25 cellular contexts compared by ENCODE assay signal in genomic region chr1:53736290-53736689, GRCh38. TPM values are rescaled to one million over a fixed set of nuclear protein-coding genes. Genes with fewer than 3 reads are reported as not detected.
A peak's percentile ranks its signal among the peaks of the same experiment; 100 is the strongest.
DNase-seq lines count a peak whose midpoint lies in the region; ATAC-seq and TF ChIP-seq lines count a peak whose summit lies in the region.
"Had no signal": no experiment of that assay in that cellular context is flagged by ENCODE, and none has a peak within 500 bp of the region (broad histone marks: within the 10 kb centered on the region; RNA-seq: fewer than 3 reads in every experiment).

No MANE protein-coding gene starts in this region.

- no peak for ATAC-seq in natural killer cell
- ATAC-seq in natural killer cell treated with Interleukin-12 subunit alpha and Interleukin-12 subunit beta and Interleukin-15 and Interleukin-18, amount 100 ng/mL, for 72 hours = no peak
- no peak for ATAC-seq in GM19035 (IDR thresholded peaks at IDR 0.05; ENCODE audit: unreplicated experiment)
- ATAC-seq: activated CD8-positive, alpha-beta T cell treated with anti-CD3 and anti-CD28 coated beads, Interleukin-2, amount 10 ng/mL, durations not matched to agents 7 days and 5 days; activated T-cell treated with anti-CD3 and anti-CD28 coated beads, Interleukin-2, amount 50 U/mL, for 4 hours; right cardiac atrium; stimulated activated effector memory CD8-positive, alpha-beta T cell treated with anti-CD3 and anti-CD28 coated beads, Interleukin-12 subunit alpha, Interleukin-12 subunit beta, amount 100 ng/mL, for 72 hours had no signal

- H3K27me3 Mint-ChIP-seq in natural killer cell (ENCODE audit: low read depth in 2 of 2) (peaks cover 31 to 50% of the 10 kb centered on the region in 2 donors), type B pancreatic cell (peaks cover 82% of the 10 kb centered on the region)
- peaks cover 31 to 37% of the 10 kb centered on the region in 2 donors for H3K27me3 Mint-ChIP-seq in natural killer cell treated with Interleukin-12 subunit alpha and Interleukin-12 subunit beta and Interleukin-15 and Interleukin-18, amount 100 ng/mL, for 72 hours
- H3K27me3 Mint-ChIP-seq in activated CD4-positive, alpha-beta T cell treated with anti-CD3 and anti-CD28 coated beads, Interleukin-2, amount 10 ng/mL, durations not matched to agents 24 days and 14 days = peaks cover 65% of the 10 kb centered on the region

- DNase-seq in natural killer cell (no peak), astrocyte of the cerebellum (ENCODE audit: low read depth) (no peak), fibroblast of pulmonary artery (ENCODE audit: low read depth) (peak; percentile 32), type B pancreatic cell (ENCODE audit: extremely low spot score, unreplicated experiment) (no peak), G401 (ENCODE audit: low spot score) (no peak)
- no peak for DNase-seq in natural killer cell treated with Interleukin-12 subunit alpha and Interleukin-12 subunit beta and Interleukin-15 and Interleukin-18, amount 100 ng/mL, for 72 hours (ENCODE audit: low spot score)
- DNase-seq in activated CD4-positive, alpha-beta T cell treated with anti-CD3 and anti-CD28 coated beads, Interleukin-2, amount 10 ng/mL, durations not matched to agents 24 days and 14 days = no peak
- DNase-seq: activated CD8-positive, alpha-beta T cell treated with anti-CD3 and anti-CD28 coated beads, Interleukin-2, amount 10 ng/mL, durations not matched to agents 7 days and 5 days; activated naive CD4-positive, alpha-beta T cell treated with Interleukin-2 at 50 U/mL for 16 hours; activated T-cell treated with anti-CD3 and anti-CD28 coated beads, Interleukin-2, amount 50 U/mL, for 4 hours; endodermal cell; GDM1; GM23248; Karpas-422; mammary epithelial cell; NCI-H1092 treated with DMSO at 0.1 percent for 48 hours; NCI-H2081 treated with DMSO at 0.1 percent for 48 hours; NCI-H446 treated with DMSO at 0.1 percent for 48 hours; occipital lobe; right cardiac atrium; RPMI8226; T1000; testis had no signal

- H3K36me3 Mint-ChIP-seq in natural killer cell = no peaks in the 10 kb centered on the region
- H3K36me3 Mint-ChIP-seq in natural killer cell treated with Interleukin-12 subunit alpha and Interleukin-12 subunit beta and Interleukin-15 and Interleukin-18, amount 100 ng/mL, for 72 hours = no peaks in the 10 kb centered on the region
- no peaks in the 10 kb centered on the region for H3K36me3 Mint-ChIP-seq in type B pancreatic cell
- no peaks in the 10 kb centered on the region for H3K36me3 Mint-ChIP-seq in activated CD4-positive, alpha-beta T cell treated with anti-CD3 and anti-CD28 coated beads, Interleukin-2, amount 10 ng/mL, durations not matched to agents 24 days and 14 days (ENCODE audit: low read depth)
- H3K36me3 Mint-ChIP-seq: stimulated activated effector memory CD8-positive, alpha-beta T cell treated with anti-CD3 and anti-CD28 coated beads, Interleukin-12 subunit alpha, Interleukin-12 subunit beta, amount 100 ng/mL, for 72 hours had no signal

- TF ChIP-seq CTCF in natural killer cell (IDR thresholded peaks at IDR 0.05) = no peak
- no peak for TF ChIP-seq CTCF in astrocyte of the cerebellum (IDR thresholded peaks at IDR 0.05; ENCODE audit: low read depth, low read length, missing control alignments)
- TF ChIP-seq CTCF in fibroblast of pulmonary artery (IDR thresholded peaks at IDR 0.05; ENCODE audit: low read length, missing control alignments) = no peak
- no peak for TF ChIP-seq CTCF in type B pancreatic cell (conservative IDR thresholded peaks at IDR 0.05)

- intact Hi-C loops in natural killer cell (cut with micrococcal nuclease) = no loop called here
- intact Hi-C loops in activated CD4-positive, alpha-beta T cell treated with anti-CD3 and anti-CD28 coated beads, Interleukin-2, amount 10 ng/mL, durations not matched to agents 24 days and 14 days (cut with micrococcal nuclease) = no loop called here

- H3K4me1 Mint-ChIP-seq in natural killer cell = no peaks in the 10 kb centered on the region
- no peaks in the 10 kb centered on the region for H3K4me1 Mint-ChIP-seq in natural killer cell treated with Interleukin-12 subunit alpha and Interleukin-12 subunit beta and Interleukin-15 and Interleukin-18, amount 100 ng/mL, for 72 hours (ENCODE audit: low read depth in 2 of 2)
- peaks cover 41% of the 10 kb centered on the region for H3K4me1 Mint-ChIP-seq in type B pancreatic cell (ENCODE audit: unreplicated experiment)
- peaks cover 2% of the 10 kb centered on the region for H3K4me1 Mint-ChIP-seq in activated CD4-positive, alpha-beta T cell treated with anti-CD3 and anti-CD28 coated beads, Interleukin-2, amount 10 ng/mL, durations not matched to agents 24 days and 14 days
- H3K4me1 Mint-ChIP-seq: stimulated activated effector memory CD8-positive, alpha-beta T cell treated with anti-CD3 and anti-CD28 coated beads, Interleukin-12 subunit alpha, Interleukin-12 subunit beta, amount 100 ng/mL, for 72 hours had no signal

- peak overlapping the region; percentile 7 for H3K4me3 Mint-ChIP-seq in natural killer cell
- H3K4me3 Mint-ChIP-seq in natural killer cell treated with Interleukin-12 subunit alpha and Interleukin-12 subunit beta and Interleukin-15 and Interleukin-18, amount 100 ng/mL, for 72 hours = no peak overlapping the region
- peak overlapping the region; percentile 42 for H3K4me3 Mint-ChIP-seq in type B pancreatic cell
- no peak overlapping the region for H3K4me3 Mint-ChIP-seq in activated CD4-positive, alpha-beta T cell treated with anti-CD3 and anti-CD28 coated beads, Interleukin-2, amount 10 ng/mL, durations not matched to agents 24 days and 14 days
- H3K4me3 Mint-ChIP-seq: activated CD8-positive, alpha-beta T cell treated with anti-CD3 and anti-CD28 coated beads, Interleukin-2, amount 10 ng/mL, durations not matched to agents 7 days and 5 days; activated T-cell treated with anti-CD3 and anti-CD28 coated beads, Interleukin-2, amount 50 U/mL, for 4 hours; stimulated activated effector memory CD8-positive, alpha-beta T cell treated with anti-CD3 and anti-CD28 coated beads, Interleukin-12 subunit alpha, Interleukin-12 subunit beta, amount 100 ng/mL, for 72 hours had no signal

- in situ Hi-C loops in astrocyte of the cerebellum (cut with HindIII; ENCODE audit: low sequenced_read_pairs) (loop anchor here (5.0 to 25.0 kb wide), 2 partner anchors 44 to 249 kb away; no protein-coding TSS in a partner anchor), G401 (cut with HindIII; ENCODE audit: low sequenced_read_pairs) (no loop called here)

- peak overlapping the region; percentile 77 for H3K4me3 ChIP-seq in astrocyte of the cerebellum (ENCODE audit: low read depth, low read length)
- no peak overlapping the region for H3K4me3 ChIP-seq in fibroblast of pulmonary artery (replicated peaks; ENCODE audit: low read depth, low read length)
- H3K4me3 ChIP-seq: GM23248, testis had no signal

- H3K9me3 Mint-ChIP-seq in natural killer cell (no peaks in the 10 kb centered on the region), type B pancreatic cell (no peaks in the 10 kb centered on the region)
- no peaks in the 10 kb centered on the region for H3K9me3 Mint-ChIP-seq in natural killer cell treated with Interleukin-12 subunit alpha and Interleukin-12 subunit beta and Interleukin-15 and Interleukin-18, amount 100 ng/mL, for 72 hours
- no peaks in the 10 kb centered on the region for H3K9me3 Mint-ChIP-seq in activated CD4-positive, alpha-beta T cell treated with anti-CD3 and anti-CD28 coated beads, Interleukin-2, amount 10 ng/mL, durations not matched to agents 24 days and 14 days
- H3K9me3 Mint-ChIP-seq: activated T-cell treated with anti-CD3 and anti-CD28 coated beads, Interleukin-2, amount 50 U/mL, for 4 hours; endodermal cell; stimulated activated effector memory CD8-positive, alpha-beta T cell treated with anti-CD3 and anti-CD28 coated beads, Interleukin-12 subunit alpha, Interleukin-12 subunit beta, amount 100 ng/mL, for 72 hours had no signal

- H3K27ac Mint-ChIP-seq in natural killer cell (no peak overlapping the region), type B pancreatic cell (no peak overlapping the region)
- H3K27ac Mint-ChIP-seq in natural killer cell treated with Interleukin-12 subunit alpha and Interleukin-12 subunit beta and Interleukin-15 and Interleukin-18, amount 100 ng/mL, for 72 hours = no peak overlapping the region
- H3K27ac Mint-ChIP-seq in activated CD4-positive, alpha-beta T cell treated with anti-CD3 and anti-CD28 coated beads, Interleukin-2, amount 10 ng/mL, durations not matched to agents 24 days and 14 days = no peak overlapping the region
- H3K27ac Mint-ChIP-seq: activated CD8-positive, alpha-beta T cell treated with anti-CD3 and anti-CD28 coated beads, Interleukin-2, amount 10 ng/mL, durations not matched to agents 7 days and 5 days; endodermal cell; stimulated activated effector memory CD8-positive, alpha-beta T cell treated with anti-CD3 and anti-CD28 coated beads, Interleukin-12 subunit alpha, Interleukin-12 subunit beta, amount 100 ng/mL, for 72 hours had no signal

RNA-seq across cellular contexts. Expression of gene GLIS1, which starts 2.7 kb away (rescaled TPM):
- total RNA-seq in natural killer cell (not detected), type B pancreatic cell (ENCODE audit: low replicate concordance) (0.17 and 2.1 TPM in 2 replicates)
- total RNA-seq in natural killer cell treated with Interleukin-12 subunit alpha and Interleukin-12 subunit beta and Interleukin-15 and Interleukin-18, amount 100 ng/mL, for 72 hours = not detected
- 0.14 and 0.92 TPM in 2 replicates for total RNA-seq in G401 (2014; rRNA removed; shearing (Covaris generic))
- total RNA-seq in activated CD4-positive, alpha-beta T cell treated with anti-CD3 and anti-CD28 coated beads, Interleukin-2, amount 10 ng/mL, durations not matched to agents 24 days and 14 days = not detected in 2 replicates
- total RNA-seq: activated CD8-positive, alpha-beta T cell treated with anti-CD3 and anti-CD28 coated beads, Interleukin-2, amount 10 ng/mL, durations not matched to agents 7 days and 5 days; activated T-cell treated with anti-CD3 and anti-CD28 coated beads, Interleukin-2, amount 50 U/mL, for 4 hours; mammary epithelial cell; occipital lobe had no signal

Comparison
In these comparisons a context has a peak if more than half of its experiments do, and no peak if none do; other contexts are left out.
1. H3K4me3 Mint-ChIP-seq: peak in natural killer cell (single experiment) and type B pancreatic cell (single experiment); none in natural killer cell treated with Interleukin-12 subunit alpha and Interleukin-12 subunit beta and Interleukin-15 and Interleukin-18, amount 100 ng/mL, for 72 hours (single experiment) and activated CD4-positive, alpha-beta T cell treated with anti-CD3 and anti-CD28 coated beads, Interleukin-2, amount 10 ng/mL, durations not matched to agents 24 days and 14 days (single experiment).